ENCODE assay signal across 18 cellular contexts in genomic region chr5:1445895-1446601, GRCh38. TPM values are rescaled to one million over a fixed set of nuclear protein-coding genes. Genes with fewer than 3 reads are reported as not detected.
DNase-seq lines count a peak whose midpoint lies in the region; ATAC-seq, FAIRE-seq and TF ChIP-seq lines count a peak whose summit lies in the region.
"Had no signal": no experiment of that assay in that cellular context is flagged by ENCODE, and none has a peak within 500 bp of the region (broad histone marks: within the 10 kb centered on the region; RNA-seq: fewer than 3 reads in every experiment).

No MANE protein-coding gene starts in this region.

- H3K27me3 ChIP-seq in H9 (ENCODE audit: insufficient read depth, low read length) (peaks cover 38% of the 10 kb centered on the region), smooth muscle cell (ENCODE audit: low read depth) (peaks cover 84% of the 10 kb centered on the region), HepG2 (ENCODE audit: control insufficient read depth in 1 of 2, insufficient read depth in 2 of 2, low read length in 2 of 2) (peaks cover 18 to 68% of the 10 kb centered on the region in 2 experiments)

- H3K36me3 Mint-ChIP-seq in H9 (ENCODE audit: insufficient read depth in 1 of 3, low read depth in 3 of 3) = no peaks in the 10 kb centered on the region; a peak in 2 of 7 replicates
- no peaks in the 10 kb centered on the region for H3K36me3 Mint-ChIP-seq in activated CD8-positive, alpha-beta memory T cell treated with anti-CD3 and anti-CD28 coated beads, Interleukin-2, amount 10 ng/mL, durations not matched to agents 7 days and 5 days
- no peaks in the 10 kb centered on the region for H3K36me3 Mint-ChIP-seq in activated CD8-positive, alpha-beta T cell treated with anti-CD3 and anti-CD28 coated beads for 36 hours (ENCODE audit: low read depth)
- H3K36me3 Mint-ChIP-seq: brain, CD14-positive monocyte, mesothelial cell of epicardium had no signal

- no peak overlapping the region for H2AK5ac ChIP-seq in H9 (ENCODE audit: insufficient read length, low read length)

- FAIRE-seq in HepG2 (lab: Jason Lieb, UNC) = no peak

- H4K8ac ChIP-seq in H9 (replicated peaks; ENCODE audit: insufficient read length, low read depth, low read length) = no peak overlapping the region

- CTCF ChIA-PET in activated CD8-positive, alpha-beta memory T cell treated with anti-CD3 and anti-CD28 coated beads, Interleukin-2, amount 10 ng/mL, durations not matched to agents 7 days and 5 days (lab: Charles Lee) = no interaction called here
- CTCF ChIA-PET in activated CD8-positive, alpha-beta T cell treated with anti-CD3 and anti-CD28 coated beads for 36 hours (lab: Charles Lee) = no interaction called here
- CTCF ChIA-PET in HepG2 (lab: Yijun Ruan, JAX; ENCODE audit: low intra/inter-chr PET ratio, low total read pairs) = no interaction called here

- BruUV-seq in HepG2 (replicated peaks; lab: Mats Ljungman, UMichigan) = no TSS peak

- no peak for TF ChIP-seq CTCF in H9 (conservative IDR thresholded peaks at IDR 0.05)
- no peak for TF ChIP-seq CTCF in smooth muscle cell (IDR thresholded peaks at IDR 0.05; ENCODE audit: borderline replicate concordance, insufficient read depth, poor library complexity, severe bottlenecking)
- TF ChIP-seq CTCF in activated CD8-positive, alpha-beta T cell treated with anti-CD3 and anti-CD28 coated beads for 36 hours (IDR thresholded peaks at IDR 0.05) = no peak
- TF ChIP-seq CTCF in HepG2 (CRISPR knock-in tag; IDR thresholded peaks at IDR 0.05) = no peak

- H3K9me3 Mint-ChIP-seq in H9 = peaks cover under 1% of the 10 kb centered on the region in 2 experiments; a peak in 2 of 5 replicates
- H3K9me3 Mint-ChIP-seq in activated CD8-positive, alpha-beta memory T cell treated with anti-CD3 and anti-CD28 coated beads, Interleukin-2, amount 10 ng/mL, durations not matched to agents 7 days and 5 days (ENCODE audit: low read depth) = no peaks in the 10 kb centered on the region
- H3K9me3 Mint-ChIP-seq in activated CD8-positive, alpha-beta T cell treated with anti-CD3 and anti-CD28 coated beads for 36 hours = no peaks in the 10 kb centered on the region
- H3K9me3 Mint-ChIP-seq: effector memory CD8-positive, alpha-beta T cell; mesothelial cell of epicardium; stimulated activated naive CD8-positive, alpha-beta T cell treated with anti-CD3 and anti-CD28 coated beads, Interleukin-15, Interleukin-2, amounts not matched to agents 100 ng/mL and 50 ng/mL, for 24 hours had no signal

- WGBS in H9 (ENCODE audit: extremely low coverage, insufficient read length, low lambda C conversion rate) = no CpG with 5 or more reads among the region's 71 CpGs
- WGBS in smooth muscle cell (ENCODE audit: low lambda C conversion rate) = 7% methylated on average over 56 of the region's 71 CpGs
- 39% methylated on average over 32 of the region's 71 CpGs for WGBS in HepG2 (ENCODE audit: low lambda C conversion rate)

- no peak overlapping the region for H4K91ac ChIP-seq in H9 (ENCODE audit: insufficient read length, low read depth, low read length)

- no peak overlapping the region for H4K5ac ChIP-seq in H9 (ENCODE audit: insufficient read length, low read depth, low read length)

- peaks cover 12% of the 10 kb centered on the region for H3K23me2 ChIP-seq in H9 (ENCODE audit: insufficient read length, low read depth, low read length, poor library complexity, severe bottlenecking)

- H3K18ac ChIP-seq in H9 (ENCODE audit: insufficient read length, low read depth, low read length) = no peak overlapping the region

- H2BK20ac ChIP-seq in H9 (ENCODE audit: low read depth, low read length, poor library complexity, severe bottlenecking) = no peak overlapping the region

- H3K4me2 ChIP-seq in H9 (ENCODE audit: insufficient read depth, insufficient read length, low read length) (peak overlapping the region; percentile 28), smooth muscle cell (peak overlapping the region; percentile 80), HepG2 (ENCODE audit: low read depth, low read length) (no peak overlapping the region)
- H3K4me2 ChIP-seq: KMS-11 had no signal

- no peak overlapping the region for H3K4me3 ChIP-seq in smooth muscle cell
- H3K4me3 ChIP-seq in HepG2 (replicated peaks in 1 of 3; ENCODE audit: insufficient read depth in 1 of 3, low read depth in 2 of 3, low read length in 3 of 3) = no peak overlapping the region

- no peak for TF ChIP-seq RAD21 in HepG2 (CRISPR knock-in tag; IDR thresholded peaks at IDR 0.05)

- H2BK5ac ChIP-seq in H9 (ENCODE audit: insufficient read length, low read length) = no peak overlapping the region

- H3K56ac ChIP-seq in H9 (ENCODE audit: insufficient read length, low read depth, low read length) = no peak overlapping the region

- H3F3A ChIP-seq in smooth muscle cell (ENCODE audit: low read depth) = no peaks in the 10 kb centered on the region

- H2BK120ac ChIP-seq in H9 (ENCODE audit: low read depth, low read length, poor library complexity, severe bottlenecking) = no peak overlapping the region

- no peaks in the 10 kb centered on the region for H4K20me1 ChIP-seq in H9 (ENCODE audit: control insufficient read depth, insufficient read depth, insufficient read length)
- H4K20me1 ChIP-seq in smooth muscle cell (ENCODE audit: low read depth) = no peaks in the 10 kb centered on the region
- H4K20me1 ChIP-seq in HepG2 (ENCODE audit: insufficient read depth, low read length) = no peaks in the 10 kb centered on the region

- H2BK12ac ChIP-seq in H9 (ENCODE audit: insufficient read length, low read depth, low read length) = no peak overlapping the region

- H3K4ac ChIP-seq in H9 (ENCODE audit: low read depth, low read length) = no peak overlapping the region

- H3K27ac Mint-ChIP-seq in H9 = no peak overlapping the region
- no peak overlapping the region for H3K27ac Mint-ChIP-seq in activated CD8-positive, alpha-beta memory T cell treated with anti-CD3 and anti-CD28 coated beads, Interleukin-2, amount 10 ng/mL, durations not matched to agents 7 days and 5 days
- H3K27ac Mint-ChIP-seq in activated CD8-positive, alpha-beta T cell treated with anti-CD3 and anti-CD28 coated beads for 36 hours = no peak overlapping the region
- H3K27ac Mint-ChIP-seq: brain; CD14-positive monocyte; mesothelial cell of epicardium; stimulated activated naive CD8-positive, alpha-beta T cell treated with anti-CD3 and anti-CD28 coated beads, Interleukin-15, Interleukin-2, amounts not matched to agents 100 ng/mL and 50 ng/mL, for 24 hours had no signal

- TF ChIP-seq EP300 in HepG2 (IDR thresholded peaks at IDR 0.05; ENCODE audit: low read depth in 2 of 2, low read length in 2 of 2) (no peak), HepG2 (CRISPR knock-in tag; IDR thresholded peaks at IDR 0.05; ENCODE audit: borderline replicate concordance) (no peak)

- peaks cover 2 to 6% of the 10 kb centered on the region in 2 experiments; a peak in 2 of 4 replicates for H3K4me1 Mint-ChIP-seq in H9
- H3K4me1 Mint-ChIP-seq in activated CD8-positive, alpha-beta memory T cell treated with anti-CD3 and anti-CD28 coated beads, Interleukin-2, amount 10 ng/mL, durations not matched to agents 7 days and 5 days = peaks cover 26% of the 10 kb centered on the region
- peaks cover 29% of the 10 kb centered on the region for H3K4me1 Mint-ChIP-seq in activated CD8-positive, alpha-beta T cell treated with anti-CD3 and anti-CD28 coated beads for 36 hours (ENCODE audit: low read depth)
- H3K4me1 Mint-ChIP-seq: CD14-positive monocyte had no signal

- peaks cover 93% of the 10 kb centered on the region for H3K27me3 Mint-ChIP-seq in H9 (ENCODE audit: low read depth)
- H3K27me3 Mint-ChIP-seq in activated CD8-positive, alpha-beta memory T cell treated with anti-CD3 and anti-CD28 coated beads, Interleukin-2, amount 10 ng/mL, durations not matched to agents 7 days and 5 days = peaks cover 57% of the 10 kb centered on the region
- peaks cover 41% of the 10 kb centered on the region for H3K27me3 Mint-ChIP-seq in activated CD8-positive, alpha-beta T cell treated with anti-CD3 and anti-CD28 coated beads for 36 hours

- no peak for ATAC-seq in activated CD8-positive, alpha-beta memory T cell treated with anti-CD3 and anti-CD28 coated beads, Interleukin-2, amount 10 ng/mL, durations not matched to agents 7 days and 5 days
- ATAC-seq in GM18519 (IDR thresholded peaks at IDR 0.05; ENCODE audit: low FRiP score, unreplicated experiment) (no peak), HepG2 (no peak)
- ATAC-seq in activated CD8-positive, alpha-beta T cell treated with anti-CD3 and anti-CD28 coated beads for 36 hours = no peak

- intact Hi-C loops in activated CD8-positive, alpha-beta T cell treated with anti-CD3 and anti-CD28 coated beads for 36 hours (cut with micrococcal nuclease) = no loop called here
- intact Hi-C loops in HepG2 (cut with micrococcal nuclease; ENCODE audit: unreplicated experiment) = no loop called here

- H3K4me1 ChIP-seq in H9 (ENCODE audit: insufficient read depth, low read length) = no peaks in the 10 kb centered on the region
- peaks cover 7% of the 10 kb centered on the region for H3K4me1 ChIP-seq in smooth muscle cell (ENCODE audit: low read depth)
- H3K4me1 ChIP-seq in HepG2 (ENCODE audit: insufficient read depth, low read length) = no peaks in the 10 kb centered on the region

- H3K36me3 ChIP-seq in smooth muscle cell (ENCODE audit: low read depth) (no peaks in the 10 kb centered on the region), HepG2 (replicated peaks in 1 of 2; ENCODE audit: control insufficient read depth in 1 of 2, insufficient read depth in 2 of 2, low read length in 2 of 2) (no peaks in the 10 kb centered on the region)

- TF ChIP-seq POLR2A in HepG2 (IDR thresholded peaks at IDR 0.05; ENCODE audit: insufficient read depth in 1 of 2, low read depth in 2 of 2, low read length in 2 of 2) = no peak

- no peak overlapping the region for H2AFZ ChIP-seq in H9 (ENCODE audit: low read length)
- H2AFZ ChIP-seq in smooth muscle cell (ENCODE audit: low read depth) = no peak overlapping the region
- no peak overlapping the region for H2AFZ ChIP-seq in HepG2 (ENCODE audit: low read length)

- no peaks in the 10 kb centered on the region for H3K79me1 ChIP-seq in H9 (ENCODE audit: insufficient read depth, low read depth, low read length, poor library complexity, severe bottlenecking)

- H3K14ac ChIP-seq in H9 (ENCODE audit: insufficient read depth, low read length) = no peak overlapping the region

- H3K27ac ChIP-seq in H9 (ENCODE audit: insufficient read length, low read depth, low read length) = no peak overlapping the region
- no peak overlapping the region for H3K27ac ChIP-seq in smooth muscle cell (ENCODE audit: low read depth)
- H3K27ac ChIP-seq in HepG2 (ENCODE audit: extremely low read length, insufficient read depth, low read length) = no peak overlapping the region
- H3K27ac ChIP-seq: KMS-11 had no signal

- H3K23ac ChIP-seq in H9 (ENCODE audit: insufficient read length, low read depth, low read length) = no peak overlapping the region

- H3K79me2 ChIP-seq in H9 (ENCODE audit: insufficient read depth, low read length) = no peaks in the 10 kb centered on the region
- no peaks in the 10 kb centered on the region for H3K79me2 ChIP-seq in smooth muscle cell (ENCODE audit: low read depth)
- H3K79me2 ChIP-seq in HepG2 (ENCODE audit: insufficient read depth, low read length) = no peaks in the 10 kb centered on the region

- H3K9ac ChIP-seq in H9 (ENCODE audit: extremely low read depth, insufficient read length, low read length) (no peak overlapping the region), smooth muscle cell (ENCODE audit: low read depth) (no peak overlapping the region), HepG2 (ENCODE audit: insufficient read depth, low read depth, low read length) (no peak overlapping the region)
- H3K9ac ChIP-seq: KMS-11 had no signal

- no peaks in the 10 kb centered on the region for H3K9me3 ChIP-seq in H9 (ENCODE audit: control insufficient read depth, low read depth, low read length)
- H3K9me3 ChIP-seq in smooth muscle cell (replicated peaks; ENCODE audit: low read depth) = no peaks in the 10 kb centered on the region
- H3K9me3 ChIP-seq in HepG2 (ENCODE audit: low read length) = no peaks in the 10 kb centered on the region

- H3T11ph ChIP-seq in H9 (ENCODE audit: low read length) = no peak overlapping the region

- in situ Hi-C loops in HepG2 (cut with HindIII; ENCODE audit: extremely low pct_ligation_motif_present, low pct_unique_long_range_greater_than_20kb) = no loop called here

- peak overlapping the region; percentile 40 to 74 for H3K4me3 Mint-ChIP-seq in H9
- no peak overlapping the region for H3K4me3 Mint-ChIP-seq in activated CD8-positive, alpha-beta memory T cell treated with anti-CD3 and anti-CD28 coated beads, Interleukin-2, amount 10 ng/mL, durations not matched to agents 7 days and 5 days
- no peak overlapping the region for H3K4me3 Mint-ChIP-seq in activated CD8-positive, alpha-beta T cell treated with anti-CD3 and anti-CD28 coated beads for 36 hours
- H3K4me3 Mint-ChIP-seq: mesothelial cell of epicardium; stimulated activated naive CD8-positive, alpha-beta T cell treated with anti-CD3 and anti-CD28 coated beads, Interleukin-15, Interleukin-2, amounts not matched to agents 100 ng/mL and 50 ng/mL, for 24 hours had no signal

- POLR2A ChIA-PET in activated CD8-positive, alpha-beta T cell treated with anti-CD3 and anti-CD28 coated beads for 36 hours (lab: Charles Lee) = no interaction called here
- POLR2A ChIA-PET in HepG2 (lab: Yijun Ruan, JAX) = no interaction called here

- no peak overlapping the region for H2BK15ac ChIP-seq in H9 (ENCODE audit: low read depth, low read length)

- no peak for DNase-seq in H9
- DNase-seq in activated CD8-positive, alpha-beta memory T cell treated with anti-CD3 and anti-CD28 coated beads, Interleukin-2, amount 10 ng/mL, durations not matched to agents 7 days and 5 days = peak; percentile 16
- DNase-seq in iPS-NIHi11 (ENCODE audit: low spot score) = peak; percentile 60
- no peak for DNase-seq in smooth muscle cell (lab: John Stamatoyannopoulos, UW; ENCODE audit: unreplicated experiment)
- no peak for DNase-seq in activated CD8-positive, alpha-beta T cell treated with anti-CD3 and anti-CD28 coated beads for 36 hours
- no peak for DNase-seq in hypothalamus (lab: John Stamatoyannopoulos, UW)
- no peak for DNase-seq in HepG2 (ENCODE audit: low spot score)
- DNase-seq: DND-41; effector memory CD8-positive, alpha-beta T cell; NCI-H1417 treated with DMSO at 0.1 percent for 48 hours; NCI-H446 treated with DMSO at 0.1 percent for 48 hours had no signal

RNA-seq across cellular contexts. Expression of gene SLC6A3, which starts 0.8 kb away (rescaled TPM):
- total RNA-seq in H9 (2021) (0.50 and 0.61 TPM in 2 replicates), smooth muscle cell (not detected in 2 replicates), HepG2 (2016; rRNA removed; fragmentation: Illumina TruSeq; extraction: Trizol) (not detected in 2 replicates)
- under 1 TPM; 0.07 to 0.23 TPM for total RNA-seq in activated CD8-positive, alpha-beta memory T cell treated with anti-CD3 and anti-CD28 coated beads, Interleukin-2, amount 10 ng/mL, durations not matched to agents 7 days and 5 days
- polyA plus RNA-seq in smooth muscle cell (not detected in 2 replicates), HepG2 (2011; rRNA removed) (0.01 and 0.12 TPM in 2 replicates)
- not detected for total RNA-seq in activated CD8-positive, alpha-beta T cell treated with anti-CD3 and anti-CD28 coated beads for 36 hours
- not detected in 2 replicates for total RNA-seq in HepG2 (2016; cell fraction: cytosol; rRNA removed; fragmentation: Illumina TruSeq; extraction: Trizol; ENCODE audit: low read depth)
- total RNA-seq in HepG2 (2016; cell fraction: insoluble cytoplasmic fraction; rRNA removed; fragmentation: Illumina TruSeq; extraction: Trizol) = not detected in 2 replicates
- not detected in 2 replicates for total RNA-seq in HepG2 (2016; cell fraction: membrane; rRNA removed; fragmentation: Illumina TruSeq; extraction: Trizol)
- not detected in 2 replicates for total RNA-seq in HepG2 (2016; cell fraction: nucleus; rRNA removed; fragmentation: Illumina TruSeq; extraction: Trizol)
- polyA plus RNA-seq in HepG2 (2011; cell fraction: cytosol; rRNA removed) = 0.03 and 0.06 TPM in 2 replicates
- polyA plus RNA-seq in HepG2 (2011; cell fraction: nucleus; rRNA removed) = 0.18 and 0.36 TPM in 2 replicates
- 0.15 and 0.17 TPM in 2 replicates for polyA plus RNA-seq in HepG2 (2012)
- polyA plus RNA-seq in HepG2 (2016; cell fraction: cytosol; fragmentation: Illumina TruSeq; extraction: Trizol; ENCODE audit: low read depth) = not detected in 2 replicates
- not detected in 2 replicates for polyA plus RNA-seq in HepG2 (2016; cell fraction: insoluble cytoplasmic fraction; fragmentation: Illumina TruSeq; extraction: Trizol; ENCODE audit: low read depth)
- polyA plus RNA-seq in HepG2 (2016; cell fraction: membrane; fragmentation: Illumina TruSeq; extraction: Trizol; ENCODE audit: low read depth) = not detected in 2 replicates
- polyA plus RNA-seq in HepG2 (2016; cell fraction: nucleus; fragmentation: Illumina TruSeq; extraction: Trizol; ENCODE audit: insufficient read depth, low read depth) = not detected in 2 replicates
- polyA minus RNA-seq in HepG2 (2011; rRNA and poly(A)+ RNA removed; ENCODE audit: low replicate concordance) = 0.12 and 0.14 TPM in 2 replicates
- not detected in 2 replicates for polyA minus RNA-seq in HepG2 (2011; cell fraction: cytosol; rRNA and poly(A)+ RNA removed)
- polyA minus RNA-seq in HepG2 (2011; cell fraction: nucleus; rRNA and poly(A)+ RNA removed) = 0.12 TPM in 1 of 2 replicates, not detected in the other
- total RNA-seq: osteocyte had no signal
- polyA plus RNA-seq: CD14-positive monocyte had no signal

Comparison
In these comparisons a context has a peak if more than half of its experiments do, and no peak if none do; other contexts are left out.
1. DNase-seq: peak in activated CD8-positive, alpha-beta memory T cell treated with anti-CD3 and anti-CD28 coated beads, Interleukin-2, amount 10 ng/mL, durations not matched to agents 7 days and 5 days (single experiment) and iPS-NIHi11 (single experiment); none in H9 (single experiment), smooth muscle cell (single experiment), activated CD8-positive, alpha-beta T cell treated with anti-CD3 and anti-CD28 coated beads for 36 hours (single experiment), hypothalamus (0 of 51) and HepG2 (single experiment).
2. H3K4me3 Mint-ChIP-seq: peak in H9 (2 of 2); none in activated CD8-positive, alpha-beta memory T cell treated with anti-CD3 and anti-CD28 coated beads, Interleukin-2, amount 10 ng/mL, durations not matched to agents 7 days and 5 days (single experiment) and activated CD8-positive, alpha-beta T cell treated with anti-CD3 and anti-CD28 coated beads for 36 hours (single experiment).